ENCODE assay signal across 1 cellular context in the genomic region with DNA sequence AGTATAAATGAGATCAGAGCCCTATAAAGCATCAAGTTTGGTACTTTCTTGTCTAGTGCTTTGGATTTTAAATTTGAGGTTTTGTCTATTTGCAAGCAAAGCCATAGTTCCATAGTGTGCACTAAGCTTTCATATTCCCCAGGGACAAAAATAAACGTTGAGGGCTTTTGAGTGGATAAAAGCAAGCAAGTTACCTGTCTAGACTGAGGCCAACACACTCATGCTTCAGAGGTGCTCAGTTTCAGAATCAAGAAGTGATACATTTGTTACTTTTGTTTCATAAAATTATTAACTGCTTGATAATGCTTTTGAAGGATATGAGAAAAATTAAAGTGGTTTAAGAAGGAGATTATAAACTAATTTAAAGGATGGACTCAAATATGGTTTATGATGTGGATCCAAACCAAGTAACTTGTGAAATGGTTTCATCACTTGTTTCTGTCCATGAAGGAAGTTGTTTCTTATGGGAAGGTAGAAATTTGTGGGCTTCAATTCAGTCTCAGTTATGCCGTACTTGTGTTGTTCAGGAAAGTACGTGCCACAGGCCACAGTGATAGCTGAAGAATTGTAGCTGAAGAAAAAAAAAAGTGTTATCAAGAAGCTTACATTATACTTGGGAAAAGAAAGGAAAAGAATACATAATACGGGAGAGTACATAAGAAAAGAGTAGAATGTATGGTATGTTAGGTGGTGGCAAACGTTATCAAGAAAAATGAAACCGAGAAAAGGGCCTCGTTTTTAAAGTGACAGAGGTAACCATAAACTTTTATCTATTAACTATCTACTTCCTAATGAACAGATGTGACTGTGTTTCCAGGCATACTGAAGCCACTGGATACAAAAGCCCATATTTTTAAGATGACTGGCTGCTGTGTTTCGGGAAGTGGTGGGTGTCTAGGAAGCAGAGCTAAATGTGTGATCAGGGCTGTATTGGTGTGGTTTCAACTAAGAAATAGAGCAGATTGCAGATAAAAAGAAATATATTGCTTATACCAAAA.
TF ChIP-seq lines count a peak whose summit lies in the region.

No MANE protein-coding gene starts in this region.

TF ChIP-seq in SK-N-SH, 30 proteins besides CTCF, POLR2A, EP300 and RAD21 (continued from another document):
- TF ChIP-seq, protein P1, sequence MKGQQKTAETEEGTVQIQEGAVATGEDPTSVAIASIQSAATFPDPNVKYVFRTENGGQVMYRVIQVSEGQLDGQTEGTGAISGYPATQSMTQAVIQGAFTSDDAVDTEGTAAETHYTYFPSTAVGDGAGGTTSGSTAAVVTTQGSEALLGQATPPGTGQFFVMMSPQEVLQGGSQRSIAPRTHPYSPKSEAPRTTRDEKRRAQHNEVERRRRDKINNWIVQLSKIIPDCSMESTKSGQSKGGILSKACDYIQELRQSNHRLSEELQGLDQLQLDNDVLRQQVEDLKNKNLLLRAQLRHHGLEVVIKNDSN (IDR thresholded peaks at IDR 0.05; ENCODE audit: borderline replicate concordance, low read depth) = no peak
- no peak for TF ChIP-seq FOSL2 (IDR thresholded peaks at IDR 0.05; ENCODE audit: borderline replicate concordance, low read depth)
- TF ChIP-seq GATA2 (CRISPR knock-in tag; IDR thresholded peaks at IDR 0.05) = no peak
- no peak for TF ChIP-seq NRF1 (IDR thresholded peaks at IDR 0.05; ENCODE audit: low read depth, low read length)
- no peak for TF ChIP-seq SIN3A (IDR thresholded peaks at IDR 0.05; ENCODE audit: borderline replicate concordance, low read depth, low read length)
- TF ChIP-seq SMC3 (IDR thresholded peaks at IDR 0.05; ENCODE audit: low read depth, low read length) = no peak
- TF ChIP-seq, protein P2, sequence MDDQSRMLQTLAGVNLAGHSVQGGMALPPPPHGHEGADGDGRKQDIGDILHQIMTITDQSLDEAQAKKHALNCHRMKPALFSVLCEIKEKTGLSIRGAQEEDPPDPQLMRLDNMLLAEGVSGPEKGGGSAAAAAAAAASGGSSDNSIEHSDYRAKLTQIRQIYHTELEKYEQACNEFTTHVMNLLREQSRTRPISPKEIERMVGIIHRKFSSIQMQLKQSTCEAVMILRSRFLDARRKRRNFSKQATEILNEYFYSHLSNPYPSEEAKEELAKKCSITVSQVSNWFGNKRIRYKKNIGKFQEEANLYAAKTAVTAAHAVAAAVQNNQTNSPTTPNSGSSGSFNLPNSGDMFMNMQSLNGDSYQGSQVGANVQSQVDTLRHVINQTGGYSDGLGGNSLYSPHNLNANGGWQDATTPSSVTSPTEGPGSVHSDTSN (IDR thresholded peaks at IDR 0.05) = no peak
